9 cellular contexts compared by ENCODE assay signal in genomic region chr20:34190679-34191090, GRCh38. TPM values are rescaled to one million over a fixed set of nuclear protein-coding genes. Genes with fewer than 3 reads are reported as not detected.
DNase-seq lines count a peak whose midpoint lies in the region; ATAC-seq lines count a peak whose summit lies in the region.
"Had no signal": no experiment of that assay in that cellular context is flagged by ENCODE, and none has a peak within 500 bp of the region (broad histone marks: within the 10 kb centered on the region; RNA-seq: fewer than 3 reads in every experiment).

No MANE protein-coding gene starts in this region.

- peak; percentile 95 for ATAC-seq in Right ventricle myocardium superior (ENCODE audit: poor library complexity)
- no peak for ATAC-seq in HG02763 (IDR thresholded peaks at IDR 0.05; ENCODE audit: unreplicated experiment)
- no peak for ATAC-seq in GM21515 (IDR thresholded peaks at IDR 0.05; ENCODE audit: unreplicated experiment)

- intact Hi-C loops in Right ventricle myocardium superior (cut with DNase I), result no loop called here
- intact Hi-C loops in posterior cingulate gyrus (cut with DNase I), result no loop called here

- DNase-seq in DMS53 (lab: John Stamatoyannopoulos, UW) (peak; percentile 89), HuH-7 (ENCODE audit: low spot score) (peak; percentile 96), NOMO-1 treated with dmso at 0.1 percent for 144 hours (lab: John Stamatoyannopoulos, UW; ENCODE audit: unreplicated experiment) (peak; percentile 39), Right ventricle myocardium superior (peak; percentile 75), posterior cingulate gyrus (peak; percentile 67 to 97 (median 79))
- DNase-seq in activated naive CD4-positive, alpha-beta T cell treated with anti-CD3 and anti-CD28 coated beads, Interleukin-2, amount 50 U/mL, for 16 hours, result peak; percentile 29

RNA-seq across cellular contexts. Expression of gene ASIP, which starts 50.5 kb away (rescaled TPM):
- total RNA-seq in Right ventricle myocardium superior, result 18.9 TPM
- total RNA-seq: urinary bladder had no signal

Comparison
In these comparisons a context has a peak if more than half of its experiments do, and no peak if none do; other contexts are left out.
1. DNase-seq: peak in every context shown above with its lines; median percentile 96 in HuH-7; 89 in DMS53; 79 in posterior cingulate gyrus; 75 in Right ventricle myocardium superior; 39 in NOMO-1 treated with dmso at 0.1 percent for 144 hours; 29 in activated naive CD4-positive, alpha-beta T cell treated with anti-CD3 and anti-CD28 coated beads, Interleukin-2, amount 50 U/mL, for 16 hours.